2 cellular contexts compared by ENCODE assay signal in genomic region chr6:151038616-151039015, GRCh38.
TF ChIP-seq lines count a peak whose summit lies in the region.

No MANE protein-coding gene starts in this region.

TF ChIP-seq in SK-N-SH treated with all-trans-retinoic acid at 6 μM for 48 hours, 23 proteins besides CTCF, POLR2A, EP300 and RAD21:
- TF ChIP-seq OSR1 (CRISPR knock-in tag; IDR thresholded peaks at IDR 0.05): no peak
- no peak for TF ChIP-seq ZNF70 (CRISPR knock-in tag; IDR thresholded peaks at IDR 0.05)
- no peak for TF ChIP-seq PPARA (CRISPR knock-in tag; IDR thresholded peaks at IDR 0.05; ENCODE audit: borderline replicate concordance)

TF ChIP-seq in endothelial cell of umbilical vein, 7 proteins besides CTCF, POLR2A, EP300 and RAD21 (continued from another document):
- TF ChIP-seq JUN (IDR thresholded peaks at IDR 0.05; ENCODE audit: borderline replicate concordance, insufficient read depth, insufficient read length, low read depth) (no peak), MYC (IDR thresholded peaks at IDR 0.05; ENCODE audit: low read depth, low read length) (no peak), EZH2 (IDR thresholded peaks at IDR 0.05; ENCODE audit: borderline replicate concordance, low read depth, low read length, severe bottlenecking) (no peak), FOS (IDR thresholded peaks at IDR 0.05; ENCODE audit: borderline replicate concordance, insufficient read depth, low read length) (no peak), GATA2 (IDR thresholded peaks at IDR 0.05; ENCODE audit: insufficient read depth, insufficient read length, low read depth, low read length) (no peak)
- TF ChIP-seq, protein P1, sequence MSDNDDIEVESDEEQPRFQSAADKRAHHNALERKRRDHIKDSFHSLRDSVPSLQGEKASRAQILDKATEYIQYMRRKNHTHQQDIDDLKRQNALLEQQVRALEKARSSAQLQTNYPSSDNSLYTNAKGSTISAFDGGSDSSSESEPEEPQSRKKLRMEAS (IDR thresholded peaks at IDR 0.05; ENCODE audit: insufficient read depth, insufficient read length): no peak
